Comparison of ENCODE assay signal across 8 cellular contexts in the genomic region with DNA sequence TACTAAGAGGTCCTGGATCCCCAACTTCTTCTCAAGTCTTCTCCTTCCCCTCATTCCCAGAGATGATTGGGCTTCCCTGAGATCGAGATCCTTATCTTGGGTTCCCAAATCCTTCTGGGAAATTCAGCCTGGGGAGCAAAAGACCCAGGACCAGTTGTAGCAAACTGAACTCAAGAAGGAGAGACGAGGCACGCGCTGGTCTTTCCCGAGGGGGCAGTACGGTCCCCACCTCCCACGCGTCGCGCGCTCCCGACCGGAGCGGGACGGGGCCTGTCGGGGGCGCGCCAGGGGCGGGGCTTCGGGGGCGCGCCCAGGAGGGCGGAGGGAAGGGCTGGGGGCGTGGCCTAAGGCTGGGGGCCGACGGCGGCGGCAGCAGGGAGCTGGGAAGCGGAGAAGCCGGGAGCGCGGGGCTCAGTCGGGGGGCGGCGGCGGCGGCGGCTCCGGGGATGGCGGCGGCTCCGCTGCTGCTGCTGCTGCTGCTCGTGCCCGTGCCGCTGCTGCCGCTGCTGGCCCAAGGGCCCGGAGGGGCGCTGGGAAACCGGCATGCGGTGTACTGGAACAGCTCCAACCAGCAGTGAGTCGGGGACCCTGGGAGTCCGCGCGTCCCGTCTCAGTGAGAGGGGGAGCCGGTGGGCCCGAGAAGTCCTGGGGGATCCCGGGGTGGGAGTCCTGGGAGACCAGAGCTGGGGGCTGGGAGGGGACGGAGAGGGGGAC. TPM values are rescaled to one million over a fixed set of nuclear protein-coding genes. Genes with fewer than 3 reads are reported as not detected.
DNase-seq lines count a peak whose midpoint lies in the region; ATAC-seq and TF ChIP-seq lines count a peak whose summit lies in the region.

A gene with protein sequence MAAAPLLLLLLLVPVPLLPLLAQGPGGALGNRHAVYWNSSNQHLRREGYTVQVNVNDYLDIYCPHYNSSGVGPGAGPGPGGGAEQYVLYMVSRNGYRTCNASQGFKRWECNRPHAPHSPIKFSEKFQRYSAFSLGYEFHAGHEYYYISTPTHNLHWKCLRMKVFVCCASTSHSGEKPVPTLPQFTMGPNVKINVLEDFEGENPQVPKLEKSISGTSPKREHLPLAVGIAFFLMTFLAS (plus strand): TSS at position 342 of the 714 bp plus-strand sequence. CDS start 105 bp downstream, at position 447.

- no peak within 1 kb of the TSS for H3K27ac ChIP-seq in GM23338 (ENCODE audit: low read depth)
- H3K27ac ChIP-seq in gastroesophageal sphincter, result peak within 1 kb of the TSS in 1 of 4 donors; percentile 37
- no peak within 1 kb of the TSS for H3K27ac ChIP-seq in urinary bladder (ENCODE audit: low read depth)

- peaks cover 67% of the 10 kb centered on the region for H3K27me3 Mint-ChIP-seq in GM23338 (ENCODE audit: insufficient read depth, low read depth, poor library complexity)

- peaks cover 20% of the 10 kb centered on the region for H3K4me1 ChIP-seq in GM23338 (ENCODE audit: insufficient read depth)
- peaks cover 11 to 51% (median 43%) of the 10 kb centered on the region in 3 donors for H3K4me1 ChIP-seq in gastroesophageal sphincter
- H3K4me1 ChIP-seq in urinary bladder (ENCODE audit: insufficient read depth), result peaks cover 2% of the 10 kb centered on the region

- H3K4me2 ChIP-seq in GM23338, result peak within 1 kb of the TSS; percentile 92

- no peaks in the 10 kb centered on the region for H3K9me2 ChIP-seq in GM23338 (ENCODE audit: insufficient read depth)

- no peak within 1 kb of the TSS for H3K27ac Mint-ChIP-seq in GM23338

- peak within 1 kb of the TSS; percentile 83 for H3K4me3 ChIP-seq in GM23338
- peak within 1 kb of the TSS; percentile 21 to 52 for H3K4me3 ChIP-seq in gastroesophageal sphincter
- H3K4me3 ChIP-seq in urinary bladder (ENCODE audit: low read depth, low read length), result peak within 1 kb of the TSS; percentile 37

- H4K20me1 ChIP-seq in GM23338 (replicated peaks; ENCODE audit: insufficient read depth), result 0 out of 2 replicates have a peak, but pooled peaks cover 6% of the 10 kb centered on the region

- no peak for TF ChIP-seq POLR2A in gastroesophageal sphincter (IDR thresholded peaks at IDR 0.05)

- peaks cover 25% of the 10 kb centered on the region for H3K4me1 Mint-ChIP-seq in GM23338

- H3K27me3 ChIP-seq in GM23338 (ENCODE audit: insufficient read depth) (peaks cover 86% of the 10 kb centered on the region), gastroesophageal sphincter (peaks cover 51% of the 10 kb centered on the region)

- H3K36me3 Mint-ChIP-seq in GM23338 (ENCODE audit: low read depth), result no peaks in the 10 kb centered on the region; the same call in 2 of the 3 replicates

- whole genome bisulfite sequencing in gastroesophageal sphincter (ENCODE audit: low coverage in 1 of 2), 2 donors, result 0 to 17% methylated on average over 1 to 5 of the region's 59 CpGs
- WGBS in urinary bladder, result under 1% methylated on average over 58 of the region's 59 CpGs

- H3F3A ChIP-seq in GM23338 (replicated peaks; ENCODE audit: low read depth), result peaks cover 14% of the 10 kb centered on the region; the same call in 1 of the 2 replicates

- TF ChIP-seq EP300 in gastroesophageal sphincter (IDR thresholded peaks at IDR 0.05), result no peak

- H3K36me3 ChIP-seq in GM23338 (ENCODE audit: insufficient read depth), result no peaks in the 10 kb centered on the region
- H3K36me3 ChIP-seq in gastroesophageal sphincter, result no peaks in the 10 kb centered on the region
- H3K36me3 ChIP-seq in urinary bladder (ENCODE audit: insufficient read depth), result no peaks in the 10 kb centered on the region

- peak within 1 kb of the TSS; percentile 80 for H3K4me3 Mint-ChIP-seq in GM23338

- H3K9me3 ChIP-seq in gastroesophageal sphincter, result no peaks in the 10 kb centered on the region

- H3K79me2 ChIP-seq in GM23338 (replicated peaks; ENCODE audit: insufficient read depth), result no peaks in the 10 kb centered on the region

- H2AFZ ChIP-seq in GM23338, result peak within 1 kb of the TSS; percentile 92

- TF ChIP-seq CTCF in GM23338 (conservative IDR thresholded peaks at IDR 0.05; ENCODE audit: low read depth in 2 of 2), result no peak
- TF ChIP-seq CTCF in gastroesophageal sphincter (IDR thresholded peaks at IDR 0.05), result peak in 2 of 4 experiments; percentile 10
- TF ChIP-seq CTCF in omental fat pad (IDR thresholded peaks at IDR 0.05), result no peak

- H3K9me3 Mint-ChIP-seq in GM23338, result no peaks in the 10 kb centered on the region

- DNase-seq in AG20443 (ENCODE audit: low spot score) (peak; percentile 94), GM23338 (ENCODE audit: low spot score) (peak; percentile 78), OCI-M1 (lab: John Stamatoyannopoulos, UW) (peak; percentile 74), activated gamma-delta T cell treated with Interleukin-2 at 50 U/mL for 16 hours (peak; percentile 45), omental fat pad (ENCODE audit: low spot score) (peak; percentile 46)

- ATAC-seq in GM23338, result peak; percentile 15
- peak; percentile 75 for ATAC-seq in gastroesophageal sphincter
- ATAC-seq in omental fat pad (ENCODE audit: low FRiP score), result peak; percentile 70
- no peak for ATAC-seq in GM21717 (IDR thresholded peaks at IDR 0.05; ENCODE audit: unreplicated experiment)

TF ChIP-seq in GM23338, 12 proteins besides CTCF, POLR2A, EP300 and RAD21 (continues in another document):
- TF ChIP-seq, protein P1, sequence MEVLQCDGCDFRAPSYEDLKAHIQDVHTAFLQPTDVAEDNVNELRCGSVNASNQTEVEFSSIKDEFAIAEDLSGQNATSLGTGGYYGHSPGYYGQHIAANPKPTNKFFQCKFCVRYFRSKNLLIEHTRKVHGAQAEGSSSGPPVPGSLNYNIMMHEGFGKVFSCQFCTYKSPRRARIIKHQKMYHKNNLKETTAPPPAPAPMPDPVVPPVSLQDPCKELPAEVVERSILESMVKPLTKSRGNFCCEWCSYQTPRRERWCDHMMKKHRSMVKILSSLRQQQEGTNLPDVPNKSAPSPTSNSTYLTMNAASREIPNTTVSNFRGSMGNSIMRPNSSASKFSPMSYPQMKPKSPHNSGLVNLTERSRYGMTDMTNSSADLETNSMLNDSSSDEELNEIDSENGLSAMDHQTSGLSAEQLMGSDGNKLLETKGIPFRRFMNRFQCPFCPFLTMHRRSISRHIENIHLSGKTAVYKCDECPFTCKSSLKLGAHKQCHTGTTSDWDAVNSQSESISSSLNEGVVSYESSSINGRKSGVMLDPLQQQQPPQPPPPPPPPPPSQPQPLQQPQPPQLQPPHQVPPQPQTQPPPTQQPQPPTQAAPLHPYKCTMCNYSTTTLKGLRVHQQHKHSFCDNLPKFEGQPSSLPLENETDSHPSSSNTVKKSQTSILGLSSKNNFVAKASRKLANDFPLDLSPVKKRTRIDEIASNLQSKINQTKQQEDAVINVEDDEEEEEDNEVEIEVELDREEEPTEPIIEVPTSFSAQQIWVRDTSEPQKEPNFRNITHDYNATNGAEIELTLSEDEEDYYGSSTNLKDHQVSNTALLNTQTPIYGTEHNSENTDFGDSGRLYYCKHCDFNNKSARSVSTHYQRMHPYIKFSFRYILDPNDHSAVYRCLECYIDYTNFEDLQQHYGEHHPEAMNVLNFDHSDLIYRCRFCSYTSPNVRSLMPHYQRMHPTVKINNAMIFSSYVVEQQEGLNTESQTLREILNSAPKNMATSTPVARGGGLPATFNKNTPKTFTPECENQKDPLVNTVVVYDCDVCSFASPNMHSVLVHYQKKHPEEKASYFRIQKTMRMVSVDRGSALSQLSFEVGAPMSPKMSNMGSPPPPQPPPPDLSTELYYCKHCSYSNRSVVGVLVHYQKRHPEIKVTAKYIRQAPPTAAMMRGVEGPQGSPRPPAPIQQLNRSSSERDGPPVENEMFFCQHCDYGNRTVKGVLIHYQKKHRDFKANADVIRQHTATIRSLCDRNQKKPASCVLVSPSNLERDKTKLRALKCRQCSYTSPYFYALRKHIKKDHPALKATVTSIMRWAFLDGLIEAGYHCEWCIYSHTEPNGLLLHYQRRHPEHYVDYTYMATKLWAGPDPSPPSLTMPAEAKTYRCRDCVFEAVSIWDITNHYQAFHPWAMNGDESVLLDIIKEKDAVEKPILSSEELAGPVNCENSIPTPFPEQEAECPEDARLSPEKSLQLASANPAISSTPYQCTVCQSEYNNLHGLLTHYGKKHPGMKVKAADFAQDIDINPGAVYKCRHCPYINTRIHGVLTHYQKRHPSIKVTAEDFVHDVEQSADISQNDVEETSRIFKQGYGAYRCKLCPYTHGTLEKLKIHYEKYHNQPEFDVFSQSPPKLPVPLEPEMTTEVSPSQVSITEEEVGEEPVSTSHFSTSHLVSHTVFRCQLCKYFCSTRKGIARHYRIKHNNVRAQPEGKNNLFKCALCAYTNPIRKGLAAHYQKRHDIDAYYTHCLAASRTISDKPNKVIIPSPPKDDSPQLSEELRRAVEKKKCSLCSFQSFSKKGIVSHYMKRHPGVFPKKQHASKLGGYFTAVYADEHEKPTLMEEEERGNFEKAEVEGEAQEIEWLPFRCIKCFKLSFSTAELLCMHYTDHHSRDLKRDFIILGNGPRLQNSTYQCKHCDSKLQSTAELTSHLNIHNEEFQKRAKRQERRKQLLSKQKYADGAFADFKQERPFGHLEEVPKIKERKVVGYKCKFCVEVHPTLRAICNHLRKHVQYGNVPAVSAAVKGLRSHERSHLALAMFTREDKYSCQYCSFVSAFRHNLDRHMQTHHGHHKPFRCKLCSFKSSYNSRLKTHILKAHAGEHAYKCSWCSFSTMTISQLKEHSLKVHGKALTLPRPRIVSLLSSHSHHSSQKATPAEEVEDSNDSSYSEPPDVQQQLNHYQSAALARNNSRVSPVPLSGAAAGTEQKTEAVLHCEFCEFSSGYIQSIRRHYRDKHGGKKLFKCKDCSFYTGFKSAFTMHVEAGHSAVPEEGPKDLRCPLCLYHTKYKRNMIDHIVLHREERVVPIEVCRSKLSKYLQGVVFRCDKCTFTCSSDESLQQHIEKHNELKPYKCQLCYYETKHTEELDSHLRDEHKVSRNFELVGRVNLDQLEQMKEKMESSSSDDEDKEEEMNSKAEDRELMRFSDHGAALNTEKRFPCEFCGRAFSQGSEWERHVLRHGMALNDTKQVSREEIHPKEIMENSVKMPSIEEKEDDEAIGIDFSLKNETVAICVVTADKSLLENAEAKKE (CRISPR knock-in tag; IDR thresholded peaks at IDR 0.05), result no peak

RNA-seq across cellular contexts. Expression of the gene that starts here (rescaled TPM):
- total RNA-seq in GM23338 (2014; rRNA removed; shearing (Covaris generic)), result 13.6 and 14.5 TPM in 2 replicates
- polyA plus RNA-seq in GM23338 (2016; fragmentation: Nextera tagmentation; extraction: Ambion mirVana), result 10.3 and 13.5 TPM in 2 replicates
- under 1 TPM in 2 of 4 donors, not detected in 2; 0.27 to 0.77 TPM for total RNA-seq in gastroesophageal sphincter
- total RNA-seq in omental fat pad, result 1 to 10 TPM in 2 of 4 donors, under 1 TPM in 1, not detected in 1; 0.84 to 1.8 (median 1.6) TPM
- 1.2 TPM for total RNA-seq in urinary bladder
- 2.3 TPM for polyA plus RNA-seq in urinary bladder

Comparison
In these comparisons a context has a peak if more than half of its experiments do, and no peak if none do; other contexts are left out.
1. Peak in ATAC-seq and H3K4me3 ChIP-seq in gastroesophageal sphincter; RNA of the gene not detected or under 1 TPM.